1 cellular context compared by ENCODE assay signal in genomic region chr11:40130427-40130826, GRCh38.
TF ChIP-seq lines count a peak whose summit lies in the region.

No MANE protein-coding gene starts in this region.

TF ChIP-seq in H1, 55 proteins besides CTCF, POLR2A, EP300 and RAD21 (continued from another document):
- TF ChIP-seq CHD7 (IDR thresholded peaks at IDR 0.05; ENCODE audit: insufficient replicate concordance, low read length) = no peak
- no peak for TF ChIP-seq NANOG (IDR thresholded peaks at IDR 0.05; ENCODE audit: insufficient read depth, low read depth, low read length, poor library complexity, severe bottlenecking)
- TF ChIP-seq ZNF274 (IDR thresholded peaks at IDR 0.05; ENCODE audit: borderline replicate concordance, extremely low read depth, low read length) = no peak
- TF ChIP-seq TBP (IDR thresholded peaks at IDR 0.05; ENCODE audit: low read depth, low read length) = no peak
